Comparison of ENCODE assay signal across 8 cellular contexts in genomic region chr1:165826565-165826964, GRCh38. TPM values are rescaled to one million over a fixed set of nuclear protein-coding genes. Genes with fewer than 3 reads are reported as not detected.
DNase-seq lines count a peak whose midpoint lies in the region; ATAC-seq and TF ChIP-seq lines count a peak whose summit lies in the region.

No MANE protein-coding gene starts in this region.

- no peaks in the 10 kb centered on the region for H3K9me3 ChIP-seq in BLaER1

- peak overlapping the region; percentile 77 for H2AFZ ChIP-seq in KMS-11 (ENCODE audit: low read depth)

- TF ChIP-seq CTCF in KMS-11 (conservative IDR thresholded peaks at IDR 0.05; ENCODE audit: low read depth, low read length) (no peak), MCF 10A (IDR thresholded peaks at IDR 0.05; ENCODE audit: unreplicated experiment) (no peak), RWPE1 (conservative IDR thresholded peaks at IDR 0.05; ENCODE audit: low read depth) (no peak)

- H3K9ac ChIP-seq in BLaER1 (no peak overlapping the region), KMS-11 (peak overlapping the region; percentile 23; the same call in 1 of the 2 replicates)

- no peak overlapping the region; the same call in 1 of the 2 replicates for H3K4me3 ChIP-seq in BLaER1
- H3K4me3 ChIP-seq in KMS-11 (IDR thresholded peaks at IDR 0.05; ENCODE audit: insufficient read depth, low read depth, low read length), result peak overlapping the region; percentile 89

- intact Hi-C loops in MCF 10A (cut with micrococcal nuclease), result loop anchor here (5.0 kb wide), 2 partner anchors 109 to 224 kb away; no protein-coding TSS in a partner anchor

- BruUV-seq in MCF 10A (replicated peaks; lab: Mats Ljungman, UMichigan), result no TSS peak

- H3K4me1 ChIP-seq in BLaER1 (peaks cover 20% of the 10 kb centered on the region), KMS-11 (ENCODE audit: low read depth, poor library complexity, severe bottlenecking) (peaks cover 29% of the 10 kb centered on the region)

- POLR2A ChIA-PET in MCF 10A (lab: Yijun Ruan, JAX) (interaction anchor here (1.0 to 5.8 kb wide), 5 partner anchors 16 to 130 kb away, joined by 3 to 118 read pairs (median 4); partner anchors contain the start of gene TMCO1), RWPE1 (lab: Yijun Ruan, JAX; ENCODE audit: low non-redundant PET) (no interaction called here)

- peaks cover 5% of the 10 kb centered on the region for H3K36me3 Mint-ChIP-seq in MCF 10A (ENCODE audit: insufficient read depth, unreplicated experiment)
- H3K36me3 Mint-ChIP-seq in natural killer cell treated with Interleukin-12 subunit alpha and Interleukin-12 subunit beta and Interleukin-15 and Interleukin-18, amount 100 ng/mL, for 72 hours, result no peaks in the 10 kb centered on the region

- peak overlapping the region; percentile 88 for H3K4me2 ChIP-seq in BLaER1
- H3K4me2 ChIP-seq in KMS-11, result peak overlapping the region; percentile 68

- H3K27me3 ChIP-seq in BLaER1 (no peaks in the 10 kb centered on the region), KMS-11 (ENCODE audit: insufficient read depth, low read depth) (no peaks in the 10 kb centered on the region)

- CTCF ChIA-PET in MCF 10A (lab: Yijun Ruan, JAX) (interaction anchor here (0.6 to 6.2 kb wide), 13 partner anchors 10 to 1758 kb away, joined by 3 to 59 read pairs (median 3); no protein-coding TSS in a partner anchor), RWPE1 (lab: Yijun Ruan, JAX) (interaction anchor here (1.0 kb wide), 1 partner anchor 10 kb away, joined by 3 read pairs; no protein-coding TSS in a partner anchor)

- H3K27me3 Mint-ChIP-seq in MCF 10A (ENCODE audit: insufficient read depth, unreplicated experiment), result no peaks in the 10 kb centered on the region
- H3K27me3 Mint-ChIP-seq in natural killer cell treated with Interleukin-12 subunit alpha and Interleukin-12 subunit beta and Interleukin-15 and Interleukin-18, amount 100 ng/mL, for 72 hours, result peaks cover 0 to 7% of the 10 kb centered on the region in 2 donors

- no peak for ATAC-seq in natural killer cell treated with Interleukin-12 subunit alpha and Interleukin-12 subunit beta and Interleukin-15 and Interleukin-18, amount 100 ng/mL, for 72 hours
- ATAC-seq in GM21723 (IDR thresholded peaks at IDR 0.05; ENCODE audit: unreplicated experiment), result no peak

- H3K27ac ChIP-seq in BLaER1 (no peak overlapping the region), KMS-11 (peak overlapping the region; percentile 92; the same call in 1 of the 2 replicates), RWPE1 (no peak overlapping the region)

- DNase-seq in MCF 10A (ENCODE audit: unreplicated experiment), result no peak
- no peak for DNase-seq in natural killer cell treated with Interleukin-12 subunit alpha and Interleukin-12 subunit beta and Interleukin-15 and Interleukin-18, amount 100 ng/mL, for 72 hours (ENCODE audit: low spot score)
- DNase-seq in NK-92 (lab: John Stamatoyannopoulos, UW; ENCODE audit: unreplicated experiment), result no peak
- DNase-seq in DMS79 (lab: John Stamatoyannopoulos, UW), result no peak
- no peak for DNase-seq in RWPE1 (ENCODE audit: low spot score)

- H3K79me2 ChIP-seq in KMS-11 (ENCODE audit: insufficient read depth, low read depth), result peaks cover 36% of the 10 kb centered on the region

- H3K4me3 Mint-ChIP-seq in MCF 10A (ENCODE audit: unreplicated experiment), result peak overlapping the region; percentile 96
- peak overlapping the region; percentile 86 for H3K4me3 Mint-ChIP-seq in natural killer cell treated with Interleukin-12 subunit alpha and Interleukin-12 subunit beta and Interleukin-15 and Interleukin-18, amount 100 ng/mL, for 72 hours

- peaks cover 9% of the 10 kb centered on the region; the same call in 1 of the 2 replicates for H3K36me3 ChIP-seq in BLaER1
- H3K36me3 ChIP-seq in KMS-11 (ENCODE audit: insufficient read depth), result no peaks in the 10 kb centered on the region

- peak overlapping the region; percentile 90 for H3K27ac Mint-ChIP-seq in MCF 10A (ENCODE audit: low read depth, unreplicated experiment)
- H3K27ac Mint-ChIP-seq in natural killer cell treated with Interleukin-12 subunit alpha and Interleukin-12 subunit beta and Interleukin-15 and Interleukin-18, amount 100 ng/mL, for 72 hours, result peak overlapping the region; percentile 55 to 80

- H4K20me1 ChIP-seq in BLaER1, result peaks cover 19% of the 10 kb centered on the region
- peaks cover 13% of the 10 kb centered on the region; the same call in 1 of the 2 replicates for H4K20me1 ChIP-seq in KMS-11 (ENCODE audit: insufficient read depth)

- H3K9me3 Mint-ChIP-seq in MCF 10A (ENCODE audit: unreplicated experiment), result no peaks in the 10 kb centered on the region
- no peaks in the 10 kb centered on the region for H3K9me3 Mint-ChIP-seq in natural killer cell treated with Interleukin-12 subunit alpha and Interleukin-12 subunit beta and Interleukin-15 and Interleukin-18, amount 100 ng/mL, for 72 hours

- H3K4me1 Mint-ChIP-seq in MCF 10A (ENCODE audit: insufficient read depth, unreplicated experiment), result peaks cover 17% of the 10 kb centered on the region
- peaks cover 19 to 24% of the 10 kb centered on the region in 2 donors for H3K4me1 Mint-ChIP-seq in natural killer cell treated with Interleukin-12 subunit alpha and Interleukin-12 subunit beta and Interleukin-15 and Interleukin-18, amount 100 ng/mL, for 72 hours (ENCODE audit: low read depth in 2 of 2)

RNA-seq across cellular contexts. Expression of gene UCK2, which starts 0.8 kb away (rescaled TPM):
- total RNA-seq in MCF 10A (2022), result 108 and 144 TPM in 2 replicates
- total RNA-seq in natural killer cell treated with Interleukin-12 subunit alpha and Interleukin-12 subunit beta and Interleukin-15 and Interleukin-18, amount 100 ng/mL, for 72 hours, result 10 to 100 TPM; 43.4 to 83.3 TPM

RNA-seq across cellular contexts. Expression of gene TMCO1, which starts 57.9 kb away (rescaled TPM):
- 158 and 202 TPM in 2 replicates for total RNA-seq in MCF 10A (2022)
- 100 to 1,000 TPM in 1 of 2 donors, 10 to 100 TPM in 1; 62.6 to 101 TPM for total RNA-seq in natural killer cell treated with Interleukin-12 subunit alpha and Interleukin-12 subunit beta and Interleukin-15 and Interleukin-18, amount 100 ng/mL, for 72 hours
